2 cellular contexts compared by ENCODE assay signal in genomic region chr17:76888661-76889060, GRCh38.
TF ChIP-seq lines count a peak whose summit lies in the region.

No MANE protein-coding gene starts in this region.

TF ChIP-seq in HepG2, 621 proteins besides CTCF, POLR2A, EP300 and RAD21:
- TF ChIP-seq ELK4 (CRISPR knock-in tag; IDR thresholded peaks at IDR 0.05; ENCODE audit: borderline replicate concordance) (no peak), STAG1 (CRISPR knock-in tag; IDR thresholded peaks at IDR 0.05) (peak; percentile 34; the same call in 1 of the 2 replicates), ZNF383 (CRISPR knock-in tag; IDR thresholded peaks at IDR 0.05; ENCODE audit: borderline replicate concordance) (no peak), SOX5 (CRISPR knock-in tag; IDR thresholded peaks at IDR 0.05; ENCODE audit: borderline replicate concordance) (no peak)
- TF ChIP-seq, protein P1, sequence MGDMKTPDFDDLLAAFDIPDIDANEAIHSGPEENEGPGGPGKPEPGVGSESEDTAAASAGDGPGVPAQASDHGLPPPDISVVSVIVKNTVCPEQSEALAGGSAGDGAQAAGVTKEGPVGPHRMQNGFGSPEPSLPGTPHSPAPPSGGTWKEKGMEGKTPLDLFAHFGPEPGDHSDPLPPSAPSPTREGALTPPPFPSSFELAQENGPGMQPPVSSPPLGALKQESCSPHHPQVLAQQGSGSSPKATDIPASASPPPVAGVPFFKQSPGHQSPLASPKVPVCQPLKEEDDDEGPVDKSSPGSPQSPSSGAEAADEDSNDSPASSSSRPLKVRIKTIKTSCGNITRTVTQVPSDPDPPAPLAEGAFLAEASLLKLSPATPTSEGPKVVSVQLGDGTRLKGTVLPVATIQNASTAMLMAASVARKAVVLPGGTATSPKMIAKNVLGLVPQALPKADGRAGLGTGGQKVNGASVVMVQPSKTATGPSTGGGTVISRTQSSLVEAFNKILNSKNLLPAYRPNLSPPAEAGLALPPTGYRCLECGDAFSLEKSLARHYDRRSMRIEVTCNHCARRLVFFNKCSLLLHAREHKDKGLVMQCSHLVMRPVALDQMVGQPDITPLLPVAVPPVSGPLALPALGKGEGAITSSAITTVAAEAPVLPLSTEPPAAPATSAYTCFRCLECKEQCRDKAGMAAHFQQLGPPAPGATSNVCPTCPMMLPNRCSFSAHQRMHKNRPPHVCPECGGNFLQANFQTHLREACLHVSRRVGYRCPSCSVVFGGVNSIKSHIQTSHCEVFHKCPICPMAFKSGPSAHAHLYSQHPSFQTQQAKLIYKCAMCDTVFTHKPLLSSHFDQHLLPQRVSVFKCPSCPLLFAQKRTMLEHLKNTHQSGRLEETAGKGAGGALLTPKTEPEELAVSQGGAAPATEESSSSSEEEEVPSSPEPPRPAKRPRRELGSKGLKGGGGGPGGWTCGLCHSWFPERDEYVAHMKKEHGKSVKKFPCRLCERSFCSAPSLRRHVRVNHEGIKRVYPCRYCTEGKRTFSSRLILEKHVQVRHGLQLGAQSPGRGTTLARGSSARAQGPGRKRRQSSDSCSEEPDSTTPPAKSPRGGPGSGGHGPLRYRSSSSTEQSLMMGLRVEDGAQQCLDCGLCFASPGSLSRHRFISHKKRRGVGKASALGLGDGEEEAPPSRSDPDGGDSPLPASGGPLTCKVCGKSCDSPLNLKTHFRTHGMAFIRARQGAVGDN (CRISPR knock-in tag; IDR thresholded peaks at IDR 0.05) = peak; percentile 13; the same call in 1 of the 2 replicates

TF ChIP-seq in WTC11, 78 proteins besides CTCF, POLR2A, EP300 and RAD21:
- TF ChIP-seq CREM (CRISPR knock-in tag; IDR thresholded peaks at IDR 0.05) (no peak), ZNF671 (CRISPR knock-in tag; IDR thresholded peaks at IDR 0.05) (no peak), ATF3 (CRISPR knock-in tag; conservative IDR thresholded peaks at IDR 0.05) (no peak), ZNF423 (CRISPR knock-in tag; IDR thresholded peaks at IDR 0.05) (no peak), OVOL2 (CRISPR knock-in tag; IDR thresholded peaks at IDR 0.05; ENCODE audit: borderline replicate concordance) (no peak)
